ENCODE assay signal across 12 cellular contexts in genomic region chr7:70728873-70729552, GRCh38.
DNase-seq lines count a peak whose midpoint lies in the region; ATAC-seq and TF ChIP-seq lines count a peak whose summit lies in the region.
"Had no signal": no experiment of that assay in that cellular context is flagged by ENCODE, and none has a peak within 500 bp of the region (broad histone marks: within the 10 kb centered on the region; RNA-seq: fewer than 3 reads in every experiment).

No MANE protein-coding gene starts in this region.

- no peaks in the 10 kb centered on the region for H3K36me3 Mint-ChIP-seq in activated T-helper 17 cell treated with anti-CD3 and anti-CD28 coated beads, Interleukin-2, amount 50 U/mL, for 72 hours (ENCODE audit: low read depth)
- H3K36me3 Mint-ChIP-seq in stimulated activated effector memory CD8-positive, alpha-beta T cell treated with anti-CD3 and anti-CD28 coated beads, Interleukin-12 subunit alpha, Interleukin-12 subunit beta, amount 100 ng/mL, for 72 hours: no peaks in the 10 kb centered on the region

- no peak overlapping the region for H3K27ac ChIP-seq in coronary artery

- H3K9me3 ChIP-seq in iPS-15b (ENCODE audit: control insufficient read depth, insufficient read depth, low read length): no peaks in the 10 kb centered on the region

- H3K36me3 ChIP-seq in iPS-15b (ENCODE audit: control insufficient read depth, insufficient read depth, low read length): no peaks in the 10 kb centered on the region

- no peaks in the 10 kb centered on the region for H3K27me3 Mint-ChIP-seq in activated T-helper 17 cell treated with anti-CD3 and anti-CD28 coated beads, Interleukin-2, amount 50 U/mL, for 72 hours

- peak overlapping the region; percentile 36 for H3K27ac Mint-ChIP-seq in activated T-helper 17 cell treated with anti-CD3 and anti-CD28 coated beads, Interleukin-2, amount 50 U/mL, for 72 hours
- peak overlapping the region; percentile 83 for H3K27ac Mint-ChIP-seq in stimulated activated effector memory CD8-positive, alpha-beta T cell treated with anti-CD3 and anti-CD28 coated beads, Interleukin-12 subunit alpha, Interleukin-12 subunit beta, amount 100 ng/mL, for 72 hours
- H3K27ac Mint-ChIP-seq: activated naive CD4-positive, alpha-beta T cell treated with anti-CD3 and anti-CD28 coated beads, Interleukin-2, amount 50 U/mL, for 72 hours had no signal

- peaks cover 38% of the 10 kb centered on the region for H3K4me1 ChIP-seq in iPS-15b (ENCODE audit: control insufficient read depth, insufficient read depth, low read length)

- H3K9me3 Mint-ChIP-seq in activated T-helper 17 cell treated with anti-CD3 and anti-CD28 coated beads, Interleukin-2, amount 50 U/mL, for 72 hours: peaks cover 3% of the 10 kb centered on the region
- no peaks in the 10 kb centered on the region for H3K9me3 Mint-ChIP-seq in stimulated activated effector memory CD8-positive, alpha-beta T cell treated with anti-CD3 and anti-CD28 coated beads, Interleukin-12 subunit alpha, Interleukin-12 subunit beta, amount 100 ng/mL, for 72 hours

- peak overlapping the region; percentile 29 for H3K4me3 Mint-ChIP-seq in activated T-helper 17 cell treated with anti-CD3 and anti-CD28 coated beads, Interleukin-2, amount 50 U/mL, for 72 hours
- H3K4me3 Mint-ChIP-seq in stimulated activated effector memory CD8-positive, alpha-beta T cell treated with anti-CD3 and anti-CD28 coated beads, Interleukin-12 subunit alpha, Interleukin-12 subunit beta, amount 100 ng/mL, for 72 hours: peak overlapping the region; percentile 48

- no peak for TF ChIP-seq CTCF in coronary artery (IDR thresholded peaks at IDR 0.05)

- H3K4me3 ChIP-seq in iPS-15b (ENCODE audit: low read depth, low read length) (peak overlapping the region; percentile 35), coronary artery (no peak overlapping the region)

- no peak overlapping the region for H3K9ac ChIP-seq in iPS-15b (ENCODE audit: low read depth, low read length)

- no peaks in the 10 kb centered on the region for H3K27me3 ChIP-seq in iPS-15b (ENCODE audit: control insufficient read depth, insufficient read depth, low read length)

- peaks cover 12% of the 10 kb centered on the region for H3K4me1 Mint-ChIP-seq in activated T-helper 17 cell treated with anti-CD3 and anti-CD28 coated beads, Interleukin-2, amount 50 U/mL, for 72 hours
- H3K4me1 Mint-ChIP-seq in stimulated activated effector memory CD8-positive, alpha-beta T cell treated with anti-CD3 and anti-CD28 coated beads, Interleukin-12 subunit alpha, Interleukin-12 subunit beta, amount 100 ng/mL, for 72 hours: peaks cover 62% of the 10 kb centered on the region

- no peak for DNase-seq in stimulated activated effector memory CD8-positive, alpha-beta T cell treated with anti-CD3 and anti-CD28 coated beads, Interleukin-12 subunit alpha, Interleukin-12 subunit beta, amount 100 ng/mL, for 72 hours (ENCODE audit: low spot score in 2 of 2)
- DNase-seq in coronary artery (ENCODE audit: low spot score) (no peak), SK-N-DZ (ENCODE audit: low spot score) (no peak), RPMI8226 (no peak)
- DNase-seq: activated CD4-positive, CD25-positive, alpha-beta regulatory T cell treated with anti-CD3 and anti-CD28 coated beads, Interleukin-2, amount 50 U/mL, for 72 hours; erythroblast; KG1 had no signal

- peak; percentile 7 for ATAC-seq in HG02610 (IDR thresholded peaks at IDR 0.05; ENCODE audit: unreplicated experiment)
- ATAC-seq in activated T-helper 17 cell treated with anti-CD3 and anti-CD28 coated beads, Interleukin-2, amount 50 U/mL, for 72 hours (replicated peaks): no peak
- ATAC-seq in stimulated activated effector memory CD8-positive, alpha-beta T cell treated with anti-CD3 and anti-CD28 coated beads, Interleukin-12 subunit alpha, Interleukin-12 subunit beta, amount 100 ng/mL, for 72 hours: peak; percentile 16
- no peak for ATAC-seq in GM18502 (IDR thresholded peaks at IDR 0.05; ENCODE audit: poor library complexity, unreplicated experiment)
- ATAC-seq: activated naive CD4-positive, alpha-beta T cell treated with anti-CD3 and anti-CD28 coated beads, Interleukin-2, amount 50 U/mL, for 72 hours had no signal

Comparison
In these comparisons a context has a peak if more than half of its experiments do, and no peak if none do; other contexts are left out.
1. ATAC-seq: peak in HG02610 (single experiment) and stimulated activated effector memory CD8-positive, alpha-beta T cell treated with anti-CD3 and anti-CD28 coated beads, Interleukin-12 subunit alpha, Interleukin-12 subunit beta, amount 100 ng/mL, for 72 hours (single experiment); none in activated T-helper 17 cell treated with anti-CD3 and anti-CD28 coated beads, Interleukin-2, amount 50 U/mL, for 72 hours (single experiment) and GM18502 (single experiment).